In genomic region chr3:170907519-170908234, GRCh38 we compare ENCODE assay signal across 8 cellular contexts. TPM values are rescaled to one million over a fixed set of nuclear protein-coding genes. Genes with fewer than 3 reads are reported as not detected.
DNase-seq lines count a peak whose midpoint lies in the region; ATAC-seq lines count a peak whose summit lies in the region.

No MANE protein-coding gene starts in this region.

- H3K36me3 Mint-ChIP-seq in immature natural killer cell: peaks cover 5 to 14% (median 9%) of the 10 kb centered on the region in 3 donors
- peaks cover 4 to 5% of the 10 kb centered on the region in 2 donors for H3K36me3 Mint-ChIP-seq in stimulated activated naive B cell treated with anti-CD40 and anti-IgM and Interleukin-4, amounts not matched to agents 10 μg/mL and 1 μg/mL and 100 μg/mL, for 72 hours

- H3K27me3 Mint-ChIP-seq in immature natural killer cell (ENCODE audit: low read depth in 3 of 3): peaks cover 7 to 11% (median 7%) of the 10 kb centered on the region in 3 donors
- H3K27me3 Mint-ChIP-seq in stimulated activated naive B cell treated with anti-CD40 and anti-IgM and Interleukin-4, amounts not matched to agents 10 μg/mL and 1 μg/mL and 100 μg/mL, for 72 hours: no peaks in the 10 kb centered on the region

- DNase-seq in NCI-H2107 (lab: John Stamatoyannopoulos, UW) (peak; percentile 35), NCI-H2107 treated with DMSO at 0.1 percent for 48 hours (lab: John Stamatoyannopoulos, UW; ENCODE audit: unreplicated experiment) (no peak), astrocyte of the hippocampus (ENCODE audit: low read depth, low spot score) (peak; percentile 49), immature natural killer cell (peak in 1 of 3 donors; percentile 4), left colon (no peak)
- DNase-seq in stimulated activated naive B cell treated with anti-CD40 and anti-IgM and Interleukin-4, amounts not matched to agents 10 μg/mL and 1 μg/mL and 100 μg/mL, for 72 hours: no peak

- peak overlapping the region; percentile 44 to 92 (median 74) for H3K27ac Mint-ChIP-seq in immature natural killer cell
- no peak overlapping the region for H3K27ac Mint-ChIP-seq in stimulated activated naive B cell treated with anti-CD40 and anti-IgM and Interleukin-4, amounts not matched to agents 10 μg/mL and 1 μg/mL and 100 μg/mL, for 72 hours

- H3K27ac ChIP-seq in KOPT-K1 (ENCODE audit: low read depth, low read length, poor library complexity, severe bottlenecking): peak overlapping the region; percentile 59

- peak overlapping the region; percentile 93 to 98 (median 95) for H3K4me3 Mint-ChIP-seq in immature natural killer cell
- H3K4me3 Mint-ChIP-seq in stimulated activated naive B cell treated with anti-CD40 and anti-IgM and Interleukin-4, amounts not matched to agents 10 μg/mL and 1 μg/mL and 100 μg/mL, for 72 hours: peak overlapping the region; percentile 91 to 100

- peaks cover 2 to 14% (median 5%) of the 10 kb centered on the region in 6 donors for H3K9me3 Mint-ChIP-seq in immature natural killer cell
- peaks cover 7 to 11% of the 10 kb centered on the region in 2 donors for H3K9me3 Mint-ChIP-seq in stimulated activated naive B cell treated with anti-CD40 and anti-IgM and Interleukin-4, amounts not matched to agents 10 μg/mL and 1 μg/mL and 100 μg/mL, for 72 hours

- intact Hi-C loops in left colon (cut with DNase I, micrococcal nuclease): no loop called here

- peaks cover 29% of the 10 kb centered on the region in 2 donors for H3K4me1 Mint-ChIP-seq in immature natural killer cell
- peaks cover 2 to 10% of the 10 kb centered on the region in 2 donors for H3K4me1 Mint-ChIP-seq in stimulated activated naive B cell treated with anti-CD40 and anti-IgM and Interleukin-4, amounts not matched to agents 10 μg/mL and 1 μg/mL and 100 μg/mL, for 72 hours

- H3K36me3 ChIP-seq in KOPT-K1 (ENCODE audit: insufficient read depth, low read length): no peaks in the 10 kb centered on the region

- H3K9me3 ChIP-seq in KOPT-K1 (ENCODE audit: insufficient read depth, low read length, poor library complexity, severe bottlenecking): peaks cover 11% of the 10 kb centered on the region

- no peak for ATAC-seq in stimulated activated naive B cell treated with anti-CD40 and anti-IgM and Interleukin-4, amounts not matched to agents 10 μg/mL and 1 μg/mL and 100 μg/mL, for 72 hours (replicated peaks)
- no peak for ATAC-seq in left colon
- ATAC-seq in HG02973 (IDR thresholded peaks at IDR 0.05; ENCODE audit: unreplicated experiment): no peak

RNA-seq across cellular contexts. Expression of gene EIF5A2, which starts 0.8 kb away (rescaled TPM):
- polyA plus RNA-seq in immature natural killer cell: 10 to 100 TPM; 27.8 to 33.3 (median 33.3) TPM
- 1 to 10 TPM; 3.1 to 3.5 TPM for total RNA-seq in left colon

RNA-seq across cellular contexts. Expression of gene RPL22L1, which starts 37.7 kb away (rescaled TPM):
- polyA plus RNA-seq in immature natural killer cell: 10 to 100 TPM; 13.4 to 47.6 (median 39.0) TPM
- total RNA-seq in left colon: 10 to 100 TPM; 27.0 to 29.3 TPM

Comparison
In these comparisons a context has a peak if more than half of its experiments do, and no peak if none do; other contexts are left out.
1. DNase-seq: peak in NCI-H2107 (single experiment) and astrocyte of the hippocampus (single experiment); none in NCI-H2107 treated with DMSO at 0.1 percent for 48 hours (single experiment), stimulated activated naive B cell treated with anti-CD40 and anti-IgM and Interleukin-4, amounts not matched to agents 10 μg/mL and 1 μg/mL and 100 μg/mL, for 72 hours (single experiment) and left colon (0 of 2).